In genomic region chr17:58666858-58667267, GRCh38 we compare ENCODE assay signal across 8 cellular contexts. TPM values are rescaled to one million over a fixed set of nuclear protein-coding genes. Genes with fewer than 3 reads are reported as not detected.
DNase-seq lines count a peak whose midpoint lies in the region; TF ChIP-seq lines count a peak whose summit lies in the region.

No MANE protein-coding gene starts in this region.

- no peak overlapping the region for H3K27ac ChIP-seq in smooth muscle cell (ENCODE audit: low read depth)

- WGBS in smooth muscle cell (ENCODE audit: low lambda C conversion rate), result 88% methylated on average over 19 of the region's 19 CpGs

- H3K9me3 ChIP-seq in smooth muscle cell (replicated peaks; ENCODE audit: low read depth), result no peaks in the 10 kb centered on the region

- H3K4me1 ChIP-seq in smooth muscle cell (ENCODE audit: low read depth), result no peaks in the 10 kb centered on the region

- no peaks in the 10 kb centered on the region for H3K36me3 ChIP-seq in smooth muscle cell (ENCODE audit: low read depth)

- no peak overlapping the region for H2AFZ ChIP-seq in smooth muscle cell (ENCODE audit: low read depth)

- H3K79me2 ChIP-seq in smooth muscle cell (ENCODE audit: low read depth), result no peaks in the 10 kb centered on the region

- no peaks in the 10 kb centered on the region for H3K27me3 ChIP-seq in smooth muscle cell (ENCODE audit: low read depth)

- peak overlapping the region; percentile 60 for H3K4me3 Mint-ChIP-seq in dendritic cell treated with granulocyte-macrophage colony-stimulating factor and Interleukin-4, amounts not matched to agents 40 ng/mL and 50 ng/mL, for 4 days
- H3K4me3 Mint-ChIP-seq in type B pancreatic cell, result peak overlapping the region; percentile 2

- no peak for TF ChIP-seq CTCF in LNCaP clone FGC (IDR thresholded peaks at IDR 0.05; ENCODE audit: control insufficient read depth, extremely low read depth, insufficient read depth)
- TF ChIP-seq CTCF in type B pancreatic cell (conservative IDR thresholded peaks at IDR 0.05), result no peak
- TF ChIP-seq CTCF in smooth muscle cell (IDR thresholded peaks at IDR 0.05; ENCODE audit: borderline replicate concordance, insufficient read depth, poor library complexity, severe bottlenecking), result no peak

- no peak overlapping the region for H3K9ac ChIP-seq in smooth muscle cell (ENCODE audit: low read depth)

- H3K27ac Mint-ChIP-seq in dendritic cell treated with granulocyte-macrophage colony-stimulating factor and Interleukin-4, amounts not matched to agents 40 ng/mL and 50 ng/mL, for 4 days, result peak overlapping the region; percentile 95
- H3K27ac Mint-ChIP-seq in type B pancreatic cell, result peak overlapping the region; percentile 68

- H3F3A ChIP-seq in smooth muscle cell (ENCODE audit: low read depth), result no peaks in the 10 kb centered on the region

- H3K4me3 ChIP-seq in LNCaP clone FGC (ENCODE audit: low read depth, low read length) (peak overlapping the region; percentile 41), smooth muscle cell (no peak overlapping the region)

- peaks cover 10% of the 10 kb centered on the region for H3K27me3 Mint-ChIP-seq in dendritic cell treated with granulocyte-macrophage colony-stimulating factor and Interleukin-4, amounts not matched to agents 40 ng/mL and 50 ng/mL, for 4 days
- H3K27me3 Mint-ChIP-seq in type B pancreatic cell, result no peaks in the 10 kb centered on the region

- DNase-seq in LNCaP clone FGC (ENCODE audit: low read depth) (peak; percentile 94), T-helper 9 cell (peak; percentile 10), mucosa of gallbladder (ENCODE audit: low spot score) (peak; percentile 69), type B pancreatic cell (ENCODE audit: extremely low spot score, unreplicated experiment) (no peak), DMS79 (lab: John Stamatoyannopoulos, UW) (no peak), cerebellum (ENCODE audit: low spot score) (no peak), smooth muscle cell (lab: John Stamatoyannopoulos, UW; ENCODE audit: unreplicated experiment) (no peak)

- no peaks in the 10 kb centered on the region for H4K20me1 ChIP-seq in smooth muscle cell (ENCODE audit: low read depth)

- intact Hi-C loops in dendritic cell treated with granulocyte-macrophage colony-stimulating factor and Interleukin-4, amounts not matched to agents 40 ng/mL and 50 ng/mL, for 4 days (cut with micrococcal nuclease), result no loop called here

- peaks cover 30% of the 10 kb centered on the region for H3K4me1 Mint-ChIP-seq in dendritic cell treated with granulocyte-macrophage colony-stimulating factor and Interleukin-4, amounts not matched to agents 40 ng/mL and 50 ng/mL, for 4 days (ENCODE audit: low read depth)
- H3K4me1 Mint-ChIP-seq in type B pancreatic cell (ENCODE audit: unreplicated experiment), result peaks cover 18% of the 10 kb centered on the region

- no peaks in the 10 kb centered on the region for H3K36me3 Mint-ChIP-seq in dendritic cell treated with granulocyte-macrophage colony-stimulating factor and Interleukin-4, amounts not matched to agents 40 ng/mL and 50 ng/mL, for 4 days (ENCODE audit: low read depth)
- H3K36me3 Mint-ChIP-seq in type B pancreatic cell, result no peaks in the 10 kb centered on the region

- no peaks in the 10 kb centered on the region for H3K9me3 Mint-ChIP-seq in dendritic cell treated with granulocyte-macrophage colony-stimulating factor and Interleukin-4, amounts not matched to agents 40 ng/mL and 50 ng/mL, for 4 days
- H3K9me3 Mint-ChIP-seq in type B pancreatic cell, result peaks cover 4% of the 10 kb centered on the region

- H3K4me2 ChIP-seq in smooth muscle cell, result no peak overlapping the region

RNA-seq across cellular contexts. Expression of gene TEX14, which starts 25.0 kb away (rescaled TPM):
- 0.32 TPM for total RNA-seq in mucosa of gallbladder
- 0.17 and 0.34 TPM in 2 replicates for total RNA-seq in type B pancreatic cell (ENCODE audit: low replicate concordance)
- total RNA-seq in cerebellum, result 0.54 TPM
- total RNA-seq in smooth muscle cell, result 0.04 TPM in 1 of 2 replicates, not detected in the other
- not detected in 2 replicates for polyA plus RNA-seq in smooth muscle cell

RNA-seq across cellular contexts. Expression of gene RAD51C, which starts 25.5 kb away (rescaled TPM):
- total RNA-seq in mucosa of gallbladder (15.9 TPM), type B pancreatic cell (ENCODE audit: low replicate concordance) (32.0 and 36.8 TPM in 2 replicates), cerebellum (30.3 TPM), smooth muscle cell (20.9 and 23.2 TPM in 2 replicates)
- polyA plus RNA-seq in smooth muscle cell, result 27.1 and 29.9 TPM in 2 replicates

Comparison
In these comparisons a context has a peak if more than half of its experiments do, and no peak if none do; other contexts are left out.
1. DNase-seq: peak in LNCaP clone FGC (single experiment), T-helper 9 cell (single experiment) and mucosa of gallbladder (single experiment); none in type B pancreatic cell (single experiment), DMS79 (single experiment), cerebellum (single experiment) and smooth muscle cell (single experiment).